Comparison of ENCODE assay signal across 3 cellular contexts in the genomic region with DNA sequence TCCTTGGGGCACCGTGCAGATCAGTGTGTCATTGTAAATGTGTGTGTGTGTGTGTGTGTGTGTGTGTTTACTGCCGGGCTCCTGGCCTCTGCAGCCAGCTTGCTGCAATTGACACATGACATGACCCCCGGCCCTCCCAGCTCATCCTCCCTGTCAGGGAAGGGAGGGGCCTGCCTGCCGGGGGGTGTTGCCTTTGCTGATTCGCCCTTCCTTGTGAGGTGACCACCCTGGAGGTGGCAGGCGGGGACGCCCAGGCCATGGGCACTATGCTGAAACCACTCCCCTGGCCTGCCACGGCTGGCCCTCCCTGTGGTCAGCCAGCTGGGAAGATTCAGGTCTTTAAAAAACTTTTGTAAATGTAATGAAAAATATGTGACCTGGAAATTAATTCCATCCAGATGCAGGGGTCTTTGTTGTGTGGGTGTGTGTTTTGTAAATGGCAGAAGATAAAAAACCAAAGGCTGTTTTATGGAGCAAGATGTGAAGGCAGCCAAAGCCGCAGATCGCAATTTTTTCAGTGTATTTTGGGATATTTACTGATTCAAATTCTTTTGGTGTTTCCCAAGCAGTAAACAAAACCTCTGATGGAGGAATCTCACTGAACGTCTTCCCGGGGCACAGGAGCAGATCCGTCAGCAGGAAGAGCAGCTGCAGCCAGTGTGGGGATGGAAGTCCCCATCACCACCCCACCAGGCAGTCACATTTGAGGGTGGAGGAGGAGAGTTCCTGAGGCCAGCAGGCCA.
TF ChIP-seq lines count a peak whose summit lies in the region.

No MANE protein-coding gene starts in this region.

TF ChIP-seq in SK-N-SH, 30 proteins besides CTCF, POLR2A, EP300 and RAD21 (continues in another document):
- TF ChIP-seq FOXJ3 (CRISPR knock-in tag; IDR thresholded peaks at IDR 0.05), result no peak
- TF ChIP-seq POLR2AphosphoS5 (IDR thresholded peaks at IDR 0.05; ENCODE audit: low read depth, low read length), result no peak
- TF ChIP-seq, protein P1, sequence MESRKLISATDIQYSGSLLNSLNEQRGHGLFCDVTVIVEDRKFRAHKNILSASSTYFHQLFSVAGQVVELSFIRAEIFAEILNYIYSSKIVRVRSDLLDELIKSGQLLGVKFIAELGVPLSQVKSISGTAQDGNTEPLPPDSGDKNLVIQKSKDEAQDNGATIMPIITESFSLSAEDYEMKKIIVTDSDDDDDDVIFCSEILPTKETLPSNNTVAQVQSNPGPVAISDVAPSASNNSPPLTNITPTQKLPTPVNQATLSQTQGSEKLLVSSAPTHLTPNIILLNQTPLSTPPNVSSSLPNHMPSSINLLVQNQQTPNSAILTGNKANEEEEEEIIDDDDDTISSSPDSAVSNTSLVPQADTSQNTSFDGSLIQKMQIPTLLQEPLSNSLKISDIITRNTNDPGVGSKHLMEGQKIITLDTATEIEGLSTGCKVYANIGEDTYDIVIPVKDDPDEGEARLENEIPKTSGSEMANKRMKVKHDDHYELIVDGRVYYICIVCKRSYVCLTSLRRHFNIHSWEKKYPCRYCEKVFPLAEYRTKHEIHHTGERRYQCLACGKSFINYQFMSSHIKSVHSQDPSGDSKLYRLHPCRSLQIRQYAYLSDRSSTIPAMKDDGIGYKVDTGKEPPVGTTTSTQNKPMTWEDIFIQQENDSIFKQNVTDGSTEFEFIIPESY (IDR thresholded peaks at IDR 0.05; ENCODE audit: borderline replicate concordance, low read depth), result no peak
- TF ChIP-seq CHD2 (IDR thresholded peaks at IDR 0.05; ENCODE audit: low read length, partially characterized antibody), result no peak
- TF ChIP-seq, protein P2, sequence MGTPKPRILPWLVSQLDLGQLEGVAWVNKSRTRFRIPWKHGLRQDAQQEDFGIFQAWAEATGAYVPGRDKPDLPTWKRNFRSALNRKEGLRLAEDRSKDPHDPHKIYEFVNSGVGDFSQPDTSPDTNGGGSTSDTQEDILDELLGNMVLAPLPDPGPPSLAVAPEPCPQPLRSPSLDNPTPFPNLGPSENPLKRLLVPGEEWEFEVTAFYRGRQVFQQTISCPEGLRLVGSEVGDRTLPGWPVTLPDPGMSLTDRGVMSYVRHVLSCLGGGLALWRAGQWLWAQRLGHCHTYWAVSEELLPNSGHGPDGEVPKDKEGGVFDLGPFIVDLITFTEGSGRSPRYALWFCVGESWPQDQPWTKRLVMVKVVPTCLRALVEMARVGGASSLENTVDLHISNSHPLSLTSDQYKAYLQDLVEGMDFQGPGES (IDR thresholded peaks at IDR 0.05; ENCODE audit: low read depth, low read length), result no peak
- TF ChIP-seq SMC3 (IDR thresholded peaks at IDR 0.05; ENCODE audit: low read depth, low read length), result no peak
- no peak for TF ChIP-seq ELF1 (IDR thresholded peaks at IDR 0.05)
- TF ChIP-seq TEAD4 (IDR thresholded peaks at IDR 0.05; ENCODE audit: borderline replicate concordance, insufficient read depth), result no peak
- no peak for TF ChIP-seq RCOR1 (IDR thresholded peaks at IDR 0.05; ENCODE audit: low read length)
- TF ChIP-seq RFX5 (IDR thresholded peaks at IDR 0.05; ENCODE audit: low read length), result no peak
- TF ChIP-seq MXI1 (IDR thresholded peaks at IDR 0.05; ENCODE audit: low read depth, low read length), result no peak
- TF ChIP-seq, protein P3, sequence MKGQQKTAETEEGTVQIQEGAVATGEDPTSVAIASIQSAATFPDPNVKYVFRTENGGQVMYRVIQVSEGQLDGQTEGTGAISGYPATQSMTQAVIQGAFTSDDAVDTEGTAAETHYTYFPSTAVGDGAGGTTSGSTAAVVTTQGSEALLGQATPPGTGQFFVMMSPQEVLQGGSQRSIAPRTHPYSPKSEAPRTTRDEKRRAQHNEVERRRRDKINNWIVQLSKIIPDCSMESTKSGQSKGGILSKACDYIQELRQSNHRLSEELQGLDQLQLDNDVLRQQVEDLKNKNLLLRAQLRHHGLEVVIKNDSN (IDR thresholded peaks at IDR 0.05; ENCODE audit: borderline replicate concordance, low read depth), result no peak
- no peak for TF ChIP-seq TAF1 (IDR thresholded peaks at IDR 0.05; ENCODE audit: borderline replicate concordance, low read depth, low read length)
- TF ChIP-seq, protein P4, sequence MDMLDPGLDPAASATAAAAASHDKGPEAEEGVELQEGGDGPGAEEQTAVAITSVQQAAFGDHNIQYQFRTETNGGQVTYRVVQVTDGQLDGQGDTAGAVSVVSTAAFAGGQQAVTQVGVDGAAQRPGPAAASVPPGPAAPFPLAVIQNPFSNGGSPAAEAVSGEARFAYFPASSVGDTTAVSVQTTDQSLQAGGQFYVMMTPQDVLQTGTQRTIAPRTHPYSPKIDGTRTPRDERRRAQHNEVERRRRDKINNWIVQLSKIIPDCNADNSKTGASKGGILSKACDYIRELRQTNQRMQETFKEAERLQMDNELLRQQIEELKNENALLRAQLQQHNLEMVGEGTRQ (IDR thresholded peaks at IDR 0.05; ENCODE audit: borderline replicate concordance, low read depth, low read length), result no peak
- TF ChIP-seq, protein P5, sequence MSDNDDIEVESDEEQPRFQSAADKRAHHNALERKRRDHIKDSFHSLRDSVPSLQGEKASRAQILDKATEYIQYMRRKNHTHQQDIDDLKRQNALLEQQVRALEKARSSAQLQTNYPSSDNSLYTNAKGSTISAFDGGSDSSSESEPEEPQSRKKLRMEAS (IDR thresholded peaks at IDR 0.05; ENCODE audit: low read depth), result no peak

TF ChIP-seq in SK-N-SH treated with all-trans-retinoic acid at 6 μM for 48 hours, 23 proteins besides CTCF, POLR2A, EP300 and RAD21:
- TF ChIP-seq GLIS3 (CRISPR knock-in tag; IDR thresholded peaks at IDR 0.05), result no peak

TF ChIP-seq in H1, 55 proteins besides CTCF, POLR2A, EP300 and RAD21:
- TF ChIP-seq BCL11A (IDR thresholded peaks at IDR 0.05; ENCODE audit: low read depth in 2 of 2, low read length in 2 of 2) (no peak), HDAC2 (IDR thresholded peaks at IDR 0.05; ENCODE audit: borderline replicate concordance in 1 of 2, low read depth in 2 of 2, low read length in 2 of 2) (no peak), CHD1 (IDR thresholded peaks at IDR 0.05; ENCODE audit: low read depth, low read length) (no peak), JUN (IDR thresholded peaks at IDR 0.05; ENCODE audit: low read depth, low read length) (no peak), MAFK (IDR thresholded peaks at IDR 0.05; ENCODE audit: low read depth, low read length) (no peak), GTF2F1 (IDR thresholded peaks at IDR 0.05; ENCODE audit: borderline replicate concordance, low read depth, low read length) (no peak), SIX5 (IDR thresholded peaks at IDR 0.05; ENCODE audit: low read depth, low read length) (no peak), CEBPB (IDR thresholded peaks at IDR 0.05; ENCODE audit: low read depth, low read length) (no peak), CBX8 (IDR thresholded peaks at IDR 0.05; ENCODE audit: borderline replicate concordance, low read depth, low read length) (no peak), CBX5 (IDR thresholded peaks at IDR 0.05; ENCODE audit: low read depth, low read length) (no peak), TAF1 (IDR thresholded peaks at IDR 0.05; ENCODE audit: low read depth, low read length) (no peak), EZH2 (IDR thresholded peaks at IDR 0.05; ENCODE audit: low read depth, low read length, severe bottlenecking) (no peak), TBP (IDR thresholded peaks at IDR 0.05; ENCODE audit: low read depth, low read length) (no peak), RFX5 (IDR thresholded peaks at IDR 0.05; ENCODE audit: borderline replicate concordance, low read depth, low read length) (no peak), TCF12 (IDR thresholded peaks at IDR 0.05; ENCODE audit: low read depth, low read length) (no peak), SUZ12 (IDR thresholded peaks at IDR 0.05; ENCODE audit: low read length) (no peak), SIN3A (conservative IDR thresholded peaks at IDR 0.05 in 1 of 2, IDR thresholded peaks at IDR 0.05 in 1 of 2; ENCODE audit: low read depth in 1 of 2, low read length in 2 of 2) (no peak), CHD2 (IDR thresholded peaks at IDR 0.05; ENCODE audit: low read length) (no peak)
